18 cellular contexts compared by ENCODE assay signal in genomic region chr20:40849456-40849855, GRCh38.
DNase-seq lines count a peak whose midpoint lies in the region; ATAC-seq and TF ChIP-seq lines count a peak whose summit lies in the region.
"Had no signal": no experiment of that assay in that cellular context is flagged by ENCODE, and none has a peak within 500 bp of the region (broad histone marks: within the 10 kb centered on the region; RNA-seq: fewer than 3 reads in every experiment).

No MANE protein-coding gene starts in this region.

- H3K79me2 ChIP-seq in DND-41 (ENCODE audit: insufficient read depth, low read length): no peaks in the 10 kb centered on the region
- no peaks in the 10 kb centered on the region for H3K79me2 ChIP-seq in osteoblast (ENCODE audit: insufficient read depth, low read length)

- H3K4me1 ChIP-seq in DND-41 (ENCODE audit: insufficient read depth, low read length): peaks cover 9% of the 10 kb centered on the region
- H3K4me1 ChIP-seq in osteoblast (ENCODE audit: insufficient read depth, low read length): no peaks in the 10 kb centered on the region
- H3K4me1 ChIP-seq: Caco-2, HAP-1 had no signal

- H3K4me2 ChIP-seq in DND-41 (ENCODE audit: insufficient read depth, low read length) (no peak overlapping the region), osteoblast (ENCODE audit: insufficient read depth, low read length) (no peak overlapping the region)
- H3K4me2 ChIP-seq: BLaER1 had no signal

- TF ChIP-seq CTCF in DND-41 (IDR thresholded peaks at IDR 0.05; ENCODE audit: borderline replicate concordance, extremely low read depth, low read length, poor library complexity, severe bottlenecking): no peak
- TF ChIP-seq CTCF in osteoblast (IDR thresholded peaks at IDR 0.05; ENCODE audit: extremely low read depth, low read depth, low read length): no peak

- H3K9ac ChIP-seq in DND-41 (ENCODE audit: low read depth, low read length): no peak overlapping the region
- H3K9ac ChIP-seq: BLaER1 had no signal

- in situ Hi-C loops in KBM-7 (cut with MboI; ENCODE audit: low pct_unique_long_range_greater_than_20kb, low sequenced_read_pairs): no loop called here

- H2AFZ ChIP-seq in DND-41 (ENCODE audit: low read depth, low read length): no peak overlapping the region
- H2AFZ ChIP-seq in osteoblast (ENCODE audit: low read length): no peak overlapping the region

- H3K4me3 ChIP-seq in DND-41 (ENCODE audit: low read depth in 1 of 2, low read length in 2 of 2) (no peak overlapping the region), osteoblast (ENCODE audit: insufficient read depth, low read length) (no peak overlapping the region)
- H3K4me3 ChIP-seq: BLaER1, HAP-1 had no signal

- H3K36me3 ChIP-seq in DND-41 (ENCODE audit: insufficient read depth, low read length): no peaks in the 10 kb centered on the region
- H3K36me3 ChIP-seq in osteoblast (ENCODE audit: insufficient read depth, low read length): no peaks in the 10 kb centered on the region
- H3K36me3 ChIP-seq: BLaER1, HAP-1 had no signal

- H3K27ac ChIP-seq in DND-41 (ENCODE audit: low read length) (no peak overlapping the region; the same call in 1 of the 2 replicates), osteoblast (ENCODE audit: low read depth, low read length) (no peak overlapping the region)
- H3K27ac ChIP-seq: 22Rv1, BLaER1, C4-2B had no signal

- ATAC-seq in DND-41 (ENCODE audit: insufficient read depth, low read depth): peak; percentile 73
- ATAC-seq: CD8-positive, alpha-beta T cell had no signal

- H3K9me3 ChIP-seq in DND-41 (ENCODE audit: insufficient read depth, low read length, severe bottlenecking) (no peaks in the 10 kb centered on the region), osteoblast (ENCODE audit: low read depth, low read length) (no peaks in the 10 kb centered on the region)
- H3K9me3 ChIP-seq: BLaER1, HAP-1 had no signal

- DNase-seq in DND-41 (peak; percentile 35), dermis blood vessel endothelial cell (peak; percentile 53), mesenteric fat pad (ENCODE audit: low spot score) (peak; percentile 18), osteoblast (ENCODE audit: insufficient read length, low spot score, missing footprints) (no peak), KBM-7 (no peak), islet precursor cell (no peak)
- DNase-seq: Caco-2; CD4-positive, CD25-positive, alpha-beta regulatory T cell; CD8-positive, alpha-beta T cell; DMS153; EL; GF-D8; GOT3; HFFc6 had no signal

- H4K20me1 ChIP-seq in DND-41 (ENCODE audit: insufficient read depth, low read length): no peaks in the 10 kb centered on the region
- no peaks in the 10 kb centered on the region for H4K20me1 ChIP-seq in osteoblast (ENCODE audit: insufficient read depth, low read length)
- H4K20me1 ChIP-seq: BLaER1 had no signal

- H3K27me3 ChIP-seq in DND-41 (ENCODE audit: insufficient read depth, low read length, poor library complexity): no peaks in the 10 kb centered on the region
- H3K27me3 ChIP-seq in osteoblast (ENCODE audit: insufficient read depth, low read length): no peaks in the 10 kb centered on the region
- H3K27me3 ChIP-seq: BLaER1 had no signal

Comparison
In these comparisons a context has a peak if more than half of its experiments do, and no peak if none do; other contexts are left out.
1. DNase-seq: peak in DND-41 (single experiment), dermis blood vessel endothelial cell (single experiment) and mesenteric fat pad (single experiment); none in osteoblast (single experiment), KBM-7 (single experiment) and islet precursor cell (single experiment).